ENCODE assay signal across 8 cellular contexts in the genomic region with DNA sequence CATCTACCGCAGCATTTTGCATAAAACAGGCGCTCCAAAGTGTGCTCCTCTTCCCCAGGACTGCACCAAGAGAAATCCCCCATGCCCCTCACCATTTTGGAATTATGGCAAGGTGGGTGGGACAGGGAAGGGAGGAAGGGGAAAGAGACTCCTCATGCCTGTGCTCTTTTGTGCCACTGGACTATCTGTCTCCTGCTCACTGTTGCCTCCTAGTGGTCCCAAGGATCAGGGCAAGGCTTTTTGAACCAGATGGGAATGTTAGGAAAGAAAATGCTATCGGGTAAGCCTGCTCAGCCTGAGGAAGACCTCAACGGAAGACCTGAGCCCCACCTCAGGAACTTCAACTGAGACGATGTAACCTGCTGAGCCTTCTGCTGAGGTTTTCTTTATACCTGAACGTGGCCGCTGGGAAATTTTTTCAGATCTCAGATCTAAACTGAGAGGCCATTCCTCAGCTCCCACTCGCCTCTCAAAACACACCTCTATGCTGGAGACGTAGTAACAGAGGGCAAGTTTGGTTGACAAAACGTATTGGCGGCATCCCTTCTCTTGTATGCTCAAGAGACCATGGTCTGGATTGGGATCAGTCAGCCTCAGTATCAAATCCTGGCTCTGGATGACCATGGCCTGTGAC. TPM values are rescaled to one million over a fixed set of nuclear protein-coding genes. Genes with fewer than 3 reads are reported as not detected.
A peak's percentile ranks its signal among the peaks of the same experiment; 100 is the strongest.
DNase-seq lines count a peak whose midpoint lies in the region; ATAC-seq and TF ChIP-seq lines count a peak whose summit lies in the region.

No MANE protein-coding gene starts in this region.

- TF ChIP-seq CTCF in BJ (IDR thresholded peaks at IDR 0.05; ENCODE audit: insufficient read depth, low read depth, low read length) (peak; percentile 95), GM20000 (IDR thresholded peaks at IDR 0.05; ENCODE audit: extremely low read depth, missing control alignments) (peak; percentile 94), OCI-LY3 (IDR thresholded peaks at IDR 0.05; ENCODE audit: low read depth, low read length) (peak; percentile 81)

- no peaks in the 10 kb centered on the region for H3K36me3 Mint-ChIP-seq in activated naive CD8-positive, alpha-beta T cell treated with anti-CD3 and anti-CD28 coated beads for 36 hours

- H3K4me3 ChIP-seq in BJ (ENCODE audit: low read depth, low read length) (no peak overlapping the region), OCI-LY3 (ENCODE audit: low read length) (no peak overlapping the region)

- POLR2A ChIA-PET in BJ (lab: Charles Lee): no interaction called here

- no peak overlapping the region for H3K9ac ChIP-seq in OCI-LY3 (ENCODE audit: low read length)

- H3K27me3 Mint-ChIP-seq in activated naive CD8-positive, alpha-beta T cell treated with anti-CD3 and anti-CD28 coated beads for 36 hours: no peaks in the 10 kb centered on the region

- no peak overlapping the region for H3K27ac ChIP-seq in OCI-LY3 (ENCODE audit: low read length)

- H3K27me3 ChIP-seq in BJ (ENCODE audit: control insufficient read depth, insufficient read depth, low read length) (no peaks in the 10 kb centered on the region; the same call in 1 of the 2 replicates), OCI-LY3 (ENCODE audit: low read depth, low read length) (peaks cover 61% of the 10 kb centered on the region)

- H3K36me3 ChIP-seq in BJ (ENCODE audit: control insufficient read depth, insufficient read depth, low read length) (no peaks in the 10 kb centered on the region), OCI-LY3 (replicated peaks; ENCODE audit: low read depth, low read length) (no peaks in the 10 kb centered on the region)

- H3K4me1 Mint-ChIP-seq in activated naive CD8-positive, alpha-beta T cell treated with anti-CD3 and anti-CD28 coated beads for 36 hours: no peaks in the 10 kb centered on the region

- no peaks in the 10 kb centered on the region for H3K9me3 ChIP-seq in OCI-LY3 (ENCODE audit: insufficient read depth, low read length)

- no peak overlapping the region for H2AFZ ChIP-seq in OCI-LY3 (ENCODE audit: low read depth, low read length)

- no peak overlapping the region for H3K4me2 ChIP-seq in OCI-LY3 (ENCODE audit: low read length)

- no peak overlapping the region for H3K4me3 Mint-ChIP-seq in activated naive CD8-positive, alpha-beta T cell treated with anti-CD3 and anti-CD28 coated beads for 36 hours

- ATAC-seq in HG02678 (IDR thresholded peaks at IDR 0.05; ENCODE audit: unreplicated experiment): no peak
- ATAC-seq in HG03175 (IDR thresholded peaks at IDR 0.05; ENCODE audit: unreplicated experiment): no peak

- DNase-seq in BJ (ENCODE audit: low read depth) (no peak), GM20000 (ENCODE audit: low spot score) (peak; percentile 75), iPS DF 19.7 (ENCODE audit: low read depth, low spot score) (peak; percentile 23)
- DNase-seq in activated naive CD8-positive, alpha-beta T cell treated with anti-CD3 and anti-CD28 coated beads for 36 hours: peak; percentile 12
- DNase-seq in stimulated activated CD4-positive, alpha-beta T cell treated with anti-CD3 and anti-CD28 coated beads, Interleukin-2, amount 100 ng/mL, for 24 hours: peak; percentile 50 to 52

- no peaks in the 10 kb centered on the region for H3K4me1 ChIP-seq in OCI-LY3 (ENCODE audit: low read length)

- no peaks in the 10 kb centered on the region for H4K20me1 ChIP-seq in OCI-LY3 (ENCODE audit: insufficient read depth, low read length)

- no peaks in the 10 kb centered on the region for H3K9me3 Mint-ChIP-seq in activated naive CD8-positive, alpha-beta T cell treated with anti-CD3 and anti-CD28 coated beads for 36 hours

- H3K27ac Mint-ChIP-seq in activated naive CD8-positive, alpha-beta T cell treated with anti-CD3 and anti-CD28 coated beads for 36 hours: no peak overlapping the region

- CTCF ChIA-PET in BJ (lab: Yijun Ruan, JAX): interaction anchor here (0.7 to 1.9 kb wide), 10 partner anchors 8 to 603 kb away, joined by 3 to 9 read pairs (median 4); no protein-coding TSS in a partner anchor

- no peaks in the 10 kb centered on the region for H3K79me2 ChIP-seq in OCI-LY3 (ENCODE audit: low read length)

RNA-seq across cellular contexts. Expression of a gene that starts 58.3 kb away (rescaled TPM):
- not detected in 2 replicates for polyA plus RNA-seq in BJ (2011; rRNA removed)
- not detected in 2 replicates for polyA minus RNA-seq in BJ (2011; rRNA and poly(A)+ RNA removed)
- not detected for total RNA-seq in activated naive CD8-positive, alpha-beta T cell treated with anti-CD3 and anti-CD28 coated beads for 36 hours
